In genomic region chr13:41587490-41587889, GRCh38 we compare ENCODE assay signal across 15 cellular contexts.
DNase-seq lines count a peak whose midpoint lies in the region; ATAC-seq, FAIRE-seq and TF ChIP-seq lines count a peak whose summit lies in the region.
"Had no signal": no experiment of that assay in that cellular context is flagged by ENCODE, and none has a peak within 500 bp of the region (broad histone marks: within the 10 kb centered on the region; RNA-seq: fewer than 3 reads in every experiment).

No MANE protein-coding gene starts in this region.

- no peaks in the 10 kb centered on the region for H3K23me2 ChIP-seq in H1 (ENCODE audit: low read depth, low read length)

- no peak for DNase-seq in cardiac muscle cell (ENCODE audit: low read depth in 1 of 2, low spot score in 1 of 2)
- no peak for DNase-seq in right atrium auricular region (ENCODE audit: low spot score)
- peak; percentile 4 for DNase-seq in T follicular helper cell (ENCODE audit: low read depth)
- DNase-seq in H1 (ENCODE audit: low read depth in 1 of 2, low spot score in 2 of 2), result peak in 1 of 2 experiments; percentile 62
- DNase-seq in stimulated activated CD8-positive, alpha-beta memory T cell treated with anti-CD3 and anti-CD28 coated beads, Interleukin-4, amount 100 ng/mL, for 48 hours, result peak; percentile 29
- DNase-seq in small intestine, result no peak
- no peak for DNase-seq in T-helper 9 cell
- DNase-seq: anterior cingulate cortex, mucosa of descending colon, NCI-H1694 treated with DMSO at 0.1 percent for 48 hours, OCI-M1, retina had no signal

- ATAC-seq in HG02759 (IDR thresholded peaks at IDR 0.05; ENCODE audit: unreplicated experiment), result no peak
- ATAC-seq: mucosa of descending colon had no signal

- H2BK12ac ChIP-seq in H1 (ENCODE audit: low read depth, low read length), result no peak overlapping the region

- H4K8ac ChIP-seq in H1 (ENCODE audit: extremely low read depth, insufficient read depth, low read length), result no peak overlapping the region

- no peaks in the 10 kb centered on the region for H3K27me3 ChIP-seq in cardiac muscle cell
- H3K27me3 ChIP-seq in right atrium auricular region, result no peaks in the 10 kb centered on the region
- no peaks in the 10 kb centered on the region for H3K27me3 ChIP-seq in H1 (replicated peaks in 1 of 4; ENCODE audit: control insufficient read depth in 3 of 4, extremely low read depth in 1 of 4, insufficient read depth in 3 of 4, low read length in 3 of 4)
- no peaks in the 10 kb centered on the region for H3K27me3 ChIP-seq in small intestine (ENCODE audit: control insufficient read depth in 2 of 2, insufficient read depth in 2 of 2, low read length in 2 of 2)
- H3K27me3 ChIP-seq: BLaER1 had no signal

- no peak overlapping the region for H2BK20ac ChIP-seq in H1 (ENCODE audit: low read length)

- no peak overlapping the region for H2BK15ac ChIP-seq in H1 (ENCODE audit: low read length)

- H2AFZ ChIP-seq in H1 (ENCODE audit: low read length), result no peak overlapping the region

- no peak overlapping the region for H3K9ac ChIP-seq in H1 (replicated peaks in 1 of 4; ENCODE audit: extremely low read depth in 1 of 4, low read depth in 3 of 4, low read length in 3 of 4)
- H3K9ac ChIP-seq: BLaER1 had no signal

- no peak overlapping the region for H2BK120ac ChIP-seq in H1 (replicated peaks; ENCODE audit: low read depth, low read length)

- TF ChIP-seq CTCF in cardiac muscle cell (IDR thresholded peaks at IDR 0.05; ENCODE audit: low read depth, low read length) (peak; percentile 2), right atrium auricular region (IDR thresholded peaks at IDR 0.05) (no peak), H1 (IDR thresholded peaks at IDR 0.05; ENCODE audit: control extremely low read depth in 1 of 3, insufficient read depth in 1 of 3, low read depth in 1 of 3, low read length in 3 of 3) (peak; percentile 25 to 56 (median 47))

- FAIRE-seq in H1 (lab: Jason Lieb, UNC) (no peak), small intestine (lab: Jason Lieb, UNC) (no peak)
- FAIRE-seq: GM12892 had no signal

- no peak overlapping the region for H3K18ac ChIP-seq in H1 (ENCODE audit: extremely low read depth, low read length)

- H4K20me1 ChIP-seq in H1 (replicated peaks in 1 of 2; ENCODE audit: control insufficient read depth in 1 of 2, insufficient read depth in 2 of 2, low read length in 2 of 2), result no peaks in the 10 kb centered on the region
- H4K20me1 ChIP-seq: BLaER1 had no signal

- TF ChIP-seq EP300 in H1 (IDR thresholded peaks at IDR 0.05; ENCODE audit: borderline replicate concordance in 1 of 2, low read depth in 2 of 2, low read length in 2 of 2), result no peak

- TF ChIP-seq RAD21 in H1 (IDR thresholded peaks at IDR 0.05 in 1 of 2, conservative IDR thresholded peaks at IDR 0.05 in 1 of 2; ENCODE audit: low read depth in 2 of 2, low read length in 2 of 2), result peak; percentile 28 to 57

- H3K36me3 ChIP-seq in cardiac muscle cell (peaks cover 14% of the 10 kb centered on the region), right atrium auricular region (peaks cover 5% of the 10 kb centered on the region), H1 (ENCODE audit: control insufficient read depth in 2 of 4, insufficient read depth in 4 of 4, low read length in 3 of 4) (peaks cover 0 to 3% (median 0%) of the 10 kb centered on the region in 4 experiments; a peak in 1 of 8 replicates), small intestine (ENCODE audit: control insufficient read depth in 2 of 2, insufficient read depth in 2 of 2, low read length in 2 of 2) (peaks cover 0 to 4% of the 10 kb centered on the region in 2 donors)

- no peak for TF ChIP-seq POLR2A in H1 (IDR thresholded peaks at IDR 0.05; ENCODE audit: control extremely low read depth in 1 of 2, low read depth in 2 of 2, low read length in 2 of 2)

- H3K9me3 ChIP-seq in cardiac muscle cell (ENCODE audit: low read depth) (no peaks in the 10 kb centered on the region), right atrium auricular region (no peaks in the 10 kb centered on the region), H1 (ENCODE audit: insufficient read depth in 2 of 2, low read depth in 1 of 2, low read length in 1 of 2) (no peaks in the 10 kb centered on the region), small intestine (ENCODE audit: control insufficient read depth, low read depth) (no peaks in the 10 kb centered on the region)
- H3K9me3 ChIP-seq: BLaER1, mucosa of descending colon had no signal

- no peak overlapping the region for H3K4ac ChIP-seq in H1 (replicated peaks; ENCODE audit: insufficient read length, low read depth, low read length)

- H3K4me3 ChIP-seq in cardiac muscle cell (no peak overlapping the region), right atrium auricular region (no peak overlapping the region), H1 (ENCODE audit: extremely low read depth in 1 of 4, insufficient read depth in 2 of 4, low read depth in 3 of 4, low read length in 4 of 4) (no peak overlapping the region), small intestine (ENCODE audit: low read depth in 1 of 2, low read length in 2 of 2) (no peak overlapping the region)
- H3K4me3 ChIP-seq: BLaER1, mucosa of descending colon had no signal

- CTCF ChIA-PET in H1 (lab: Charles Lee; ENCODE audit: partially characterized antibody), result interaction anchor here (0.5 to 2.3 kb wide), 25 partner anchors 10 to 219 kb away, joined by 3 to 8 read pairs (median 3); no protein-coding TSS in a partner anchor

- POLR2A ChIA-PET in H1 (lab: Charles Lee; ENCODE audit: partially characterized antibody), result no interaction called here

- no peak overlapping the region for H4K91ac ChIP-seq in H1 (replicated peaks; ENCODE audit: insufficient read length, low read length)

- no peak overlapping the region for H2AK5ac ChIP-seq in H1 (ENCODE audit: low read depth, low read length)

- H3K27ac ChIP-seq in cardiac muscle cell, result no peak overlapping the region
- H3K27ac ChIP-seq in right atrium auricular region, result no peak overlapping the region
- H3K27ac ChIP-seq in H1 (ENCODE audit: low read depth, low read length), result no peak overlapping the region
- no peak overlapping the region for H3K27ac ChIP-seq in small intestine (ENCODE audit: low read depth in 1 of 2, low read length in 1 of 2)
- H3K27ac ChIP-seq: BLaER1 had no signal

- no peak overlapping the region for H2BK5ac ChIP-seq in H1 (ENCODE audit: low read depth, low read length)

- no peaks in the 10 kb centered on the region for H3K4me1 ChIP-seq in cardiac muscle cell (ENCODE audit: low read depth)
- no peaks in the 10 kb centered on the region for H3K4me1 ChIP-seq in right atrium auricular region
- H3K4me1 ChIP-seq in H1 (replicated peaks in 1 of 4; ENCODE audit: control insufficient read depth in 3 of 4, insufficient read depth in 4 of 4, low read length in 3 of 4), result peaks cover 0 to 3% (median 0%) of the 10 kb centered on the region in 4 experiments; a peak in 1 of 7 replicates
- H3K4me1 ChIP-seq in small intestine (ENCODE audit: control insufficient read depth in 2 of 2, insufficient read depth in 1 of 2, low read depth in 1 of 2, low read length in 1 of 2), result no peaks in the 10 kb centered on the region
- H3K4me1 ChIP-seq: BLaER1 had no signal

- no peaks in the 10 kb centered on the region for H3K79me2 ChIP-seq in H1 (ENCODE audit: control insufficient read depth in 1 of 2, insufficient read depth in 2 of 2, low read length in 2 of 2)

- H3K23ac ChIP-seq in H1 (ENCODE audit: insufficient read length), result no peak overlapping the region

- H3K4me2 ChIP-seq in H1 (ENCODE audit: insufficient read depth in 1 of 2, low read depth in 2 of 2, low read length in 2 of 2), result no peak overlapping the region
- H3K4me2 ChIP-seq: BLaER1 had no signal

- no peaks in the 10 kb centered on the region for H3K79me1 ChIP-seq in H1 (ENCODE audit: low read depth, low read length)

- H4K5ac ChIP-seq in H1 (ENCODE audit: insufficient read length, low read depth, low read length), result no peak overlapping the region

- no peak overlapping the region for H3K14ac ChIP-seq in H1 (ENCODE audit: insufficient read length)

- H3K56ac ChIP-seq in H1 (replicated peaks; ENCODE audit: insufficient read length, low read depth, low read length), result no peak overlapping the region

- WGBS in H1 (ENCODE audit: extremely low coverage in 1 of 2, insufficient coverage in 1 of 2, insufficient read length in 1 of 2, insufficient replicate concordance in 2 of 2, low coverage in 1 of 2, low lambda C conversion rate in 2 of 2, missing lambda C conversion rate in 1 of 2), 2 experiments, result 93% methylated on average over 9 of the region's 9 CpGs; no CpG with 5 or more reads in 1 of the 2 experiments
- 94 to 96% (median 96%) methylated on average over 9 of the region's 9 CpGs for WGBS in small intestine, 3 donors

TF ChIP-seq in H1, 55 proteins besides CTCF, POLR2A, EP300 and RAD21 (continues in another document):
- TF ChIP-seq E2F6 (IDR thresholded peaks at IDR 0.05), result no peak
- TF ChIP-seq HDAC6 (IDR thresholded peaks at IDR 0.05; ENCODE audit: low read depth, low read length), result no peak
- TF ChIP-seq CEBPB (IDR thresholded peaks at IDR 0.05; ENCODE audit: low read depth, low read length), result no peak
- no peak for TF ChIP-seq ATF2 (IDR thresholded peaks at IDR 0.05; ENCODE audit: low read length)
- TF ChIP-seq CHD2 (IDR thresholded peaks at IDR 0.05; ENCODE audit: low read length), result no peak
- no peak for TF ChIP-seq BCL11A (IDR thresholded peaks at IDR 0.05; ENCODE audit: low read depth in 2 of 2, low read length in 2 of 2)
- TF ChIP-seq FOSL1 (IDR thresholded peaks at IDR 0.05; ENCODE audit: insufficient read depth, low read depth, low read length), result no peak
- no peak for TF ChIP-seq EZH2 (IDR thresholded peaks at IDR 0.05; ENCODE audit: low read depth, low read length, severe bottlenecking)
- no peak for TF ChIP-seq RNF2 (IDR thresholded peaks at IDR 0.05; ENCODE audit: borderline replicate concordance, low read depth, low read length, missing control alignments, poor library complexity, severe bottlenecking)
- no peak for TF ChIP-seq POLR2AphosphoS5 (IDR thresholded peaks at IDR 0.05; ENCODE audit: low read depth, low read length)

Comparison
In these comparisons a context has a peak if more than half of its experiments do, and no peak if none do; other contexts are left out.
1. CTCF ChIP-seq: peak in cardiac muscle cell (single experiment) and H1 (3 of 3); none in right atrium auricular region (0 of 2).
2. DNase-seq: peak in T follicular helper cell (single experiment) and stimulated activated CD8-positive, alpha-beta memory T cell treated with anti-CD3 and anti-CD28 coated beads, Interleukin-4, amount 100 ng/mL, for 48 hours (single experiment); none in cardiac muscle cell (0 of 2), right atrium auricular region (single experiment), small intestine (single experiment) and T-helper 9 cell (single experiment).